In the genomic region with DNA sequence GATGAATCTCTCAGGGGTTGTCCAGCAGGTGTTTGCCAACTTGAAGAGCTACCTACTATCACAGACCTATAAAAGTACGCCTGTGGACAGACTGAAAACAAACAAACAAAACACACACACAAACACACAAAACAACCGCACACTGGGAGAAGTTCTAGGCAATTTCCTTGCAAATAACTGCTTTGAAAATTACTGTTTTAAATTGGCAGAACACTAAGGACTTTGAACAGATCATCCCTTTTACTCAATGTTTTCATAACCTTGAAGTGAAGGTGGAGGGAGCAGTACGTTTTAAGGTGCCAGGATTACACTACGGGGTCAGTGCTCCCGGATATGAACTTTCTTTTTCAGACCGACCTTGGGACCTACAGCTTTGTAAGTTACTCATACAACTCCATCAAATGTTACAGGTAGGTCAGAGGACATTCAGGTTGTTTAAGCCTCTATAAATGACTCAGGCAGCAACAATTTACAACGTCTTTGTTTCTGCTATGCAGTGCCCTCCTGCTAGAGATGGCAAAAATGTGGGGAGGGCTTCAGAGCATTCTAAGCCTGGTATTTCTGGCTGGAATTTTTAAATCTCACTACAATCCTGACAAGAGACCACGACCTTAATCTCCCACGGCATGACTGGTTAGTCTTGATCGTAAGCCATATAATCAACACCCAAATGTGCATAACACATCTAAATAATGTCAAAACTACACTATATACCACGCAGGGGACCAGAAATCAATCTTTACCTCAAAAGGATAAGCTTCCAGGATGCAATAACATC, we compare ENCODE assay signal across 8 cellular contexts. TPM values are rescaled to one million over a fixed set of nuclear protein-coding genes. Genes with fewer than 3 reads are reported as not detected.
A peak's percentile ranks its signal among the peaks of the same experiment; 100 is the strongest.
DNase-seq lines count a peak whose midpoint lies in the region; ATAC-seq, FAIRE-seq and TF ChIP-seq lines count a peak whose summit lies in the region.

No MANE protein-coding gene starts in this region.

- H3K4me3 ChIP-seq in HFF-Myc (replicated peaks; ENCODE audit: low read depth, low read length) = peak overlapping the region; percentile 93
- peak overlapping the region; percentile 69 to 82 (median 71) for H3K4me3 ChIP-seq in keratinocyte (ENCODE audit: control insufficient read depth in 2 of 3, extremely low read depth in 1 of 3, insufficient read depth in 2 of 3, low read depth in 1 of 3, low read length in 3 of 3)
- peak overlapping the region; percentile 71 to 90 (median 81) for H3K4me3 ChIP-seq in subcutaneous abdominal adipose tissue (ENCODE audit: low read depth in 1 of 5, low read length in 5 of 5)

- H3K9me1 ChIP-seq in keratinocyte (ENCODE audit: control insufficient read depth, extremely low read depth, insufficient read depth, low read length) = no peaks in the 10 kb centered on the region

- H3K9me3 Mint-ChIP-seq in activated naive CD8-positive, alpha-beta T cell treated with anti-CD3 and anti-CD28 coated beads, Interleukin-2, amount 10 ng/mL, durations not matched to agents 7 days and 5 days = no peaks in the 10 kb centered on the region

- peak overlapping the region; percentile 98 for H3K4me2 ChIP-seq in keratinocyte (ENCODE audit: control insufficient read depth, extremely low read depth, insufficient read depth, low read depth, low read length)

- peaks cover 62% of the 10 kb centered on the region for H3K4me1 Mint-ChIP-seq in activated naive CD8-positive, alpha-beta T cell treated with anti-CD3 and anti-CD28 coated beads, Interleukin-2, amount 10 ng/mL, durations not matched to agents 7 days and 5 days

- H3K4me3 Mint-ChIP-seq in activated naive CD8-positive, alpha-beta T cell treated with anti-CD3 and anti-CD28 coated beads, Interleukin-2, amount 10 ng/mL, durations not matched to agents 7 days and 5 days = peak overlapping the region; percentile 86

- H3K27ac ChIP-seq in 22Rv1 (peak overlapping the region; percentile 94), keratinocyte (ENCODE audit: control insufficient read depth, insufficient read depth, low read length) (peak overlapping the region; percentile 98), subcutaneous abdominal adipose tissue (ENCODE audit: low read depth, low read length) (no peak overlapping the region)

- peaks cover 44% of the 10 kb centered on the region for H3K36me3 Mint-ChIP-seq in activated naive CD8-positive, alpha-beta T cell treated with anti-CD3 and anti-CD28 coated beads, Interleukin-2, amount 10 ng/mL, durations not matched to agents 7 days and 5 days

- no peaks in the 10 kb centered on the region for H3K27me3 Mint-ChIP-seq in activated naive CD8-positive, alpha-beta T cell treated with anti-CD3 and anti-CD28 coated beads, Interleukin-2, amount 10 ng/mL, durations not matched to agents 7 days and 5 days

- H3K4me1 ChIP-seq in keratinocyte (ENCODE audit: control insufficient read depth, extremely low read depth, insufficient read depth, low read length) = peaks cover 58% of the 10 kb centered on the region
- peaks cover 6 to 33% (median 26%) of the 10 kb centered on the region in 5 donors for H3K4me1 ChIP-seq in subcutaneous abdominal adipose tissue (ENCODE audit: control insufficient read depth in 5 of 5, insufficient read depth in 5 of 5, low read length in 5 of 5)

- POLR2A ChIA-PET in activated naive CD8-positive, alpha-beta T cell treated with anti-CD3 and anti-CD28 coated beads, Interleukin-2, amount 10 ng/mL, durations not matched to agents 7 days and 5 days (lab: Charles Lee) = interaction anchor here (1.1 to 5.0 kb wide), 6 partner anchors 14 to 81 kb away, joined by 3 to 293 read pairs (median 3); no protein-coding TSS in a partner anchor

- no peak for ATAC-seq in activated naive CD8-positive, alpha-beta T cell treated with anti-CD3 and anti-CD28 coated beads, Interleukin-2, amount 10 ng/mL, durations not matched to agents 7 days and 5 days (ENCODE audit: low read depth)
- ATAC-seq in GM21390 (IDR thresholded peaks at IDR 0.05; ENCODE audit: unreplicated experiment) = no peak

- peak overlapping the region; percentile 94 for H3K9ac ChIP-seq in keratinocyte (ENCODE audit: control insufficient read depth, extremely low read depth, insufficient read depth, low read length)
- H3K9ac ChIP-seq in subcutaneous abdominal adipose tissue (ENCODE audit: low read length in 5 of 5) = peak overlapping the region in 3 of 5 donors; percentile 59 to 78 (median 65)

- no peak overlapping the region for H2AFZ ChIP-seq in keratinocyte (ENCODE audit: control insufficient read depth, low read length)

- dilution Hi-C loops in keratinocyte (cut with MboI; ENCODE audit: extremely low pct_ligation_motif_present, low sequenced_read_pairs) = no loop called here

- H3K36me3 ChIP-seq in keratinocyte (ENCODE audit: control insufficient read depth in 2 of 2, extremely low read depth in 1 of 2, insufficient read depth in 2 of 2, low read length in 2 of 2) = peaks cover 7 to 21% of the 10 kb centered on the region in 2 experiments
- H3K36me3 ChIP-seq in subcutaneous abdominal adipose tissue (ENCODE audit: control insufficient read depth in 5 of 5, insufficient read depth in 5 of 5, low read length in 5 of 5) = peaks cover 4 to 12% (median 10%) of the 10 kb centered on the region in 5 donors

- peaks cover 21% of the 10 kb centered on the region for H4K20me1 ChIP-seq in keratinocyte (ENCODE audit: control insufficient read depth, extremely low read depth, insufficient read depth, low read length)

- H3K27me3 ChIP-seq in keratinocyte (ENCODE audit: control insufficient read depth, extremely low read depth, insufficient read depth, low read length) (no peaks in the 10 kb centered on the region), subcutaneous abdominal adipose tissue (ENCODE audit: control insufficient read depth in 5 of 5, insufficient read depth in 4 of 5, low read length in 5 of 5) (no peaks in the 10 kb centered on the region)

- peaks cover 36% of the 10 kb centered on the region for H3K79me2 ChIP-seq in keratinocyte (ENCODE audit: control insufficient read depth, insufficient read depth, low read length)

- DNase-seq in HFF-Myc (ENCODE audit: extremely low read depth, low read depth) = no peak
- DNase-seq in activated naive CD8-positive, alpha-beta T cell treated with anti-CD3 and anti-CD28 coated beads, Interleukin-2, amount 10 ng/mL, durations not matched to agents 7 days and 5 days = no peak
- DNase-seq in keratinocyte (ENCODE audit: low read depth, low spot score) = no peak
- no peak for DNase-seq in NCI-H1092 treated with DMSO at 0.1 percent for 48 hours (lab: John Stamatoyannopoulos, UW)
- DNase-seq in cerebellum (ENCODE audit: low spot score) = no peak

- H3K27ac Mint-ChIP-seq in activated naive CD8-positive, alpha-beta T cell treated with anti-CD3 and anti-CD28 coated beads, Interleukin-2, amount 10 ng/mL, durations not matched to agents 7 days and 5 days = peak overlapping the region; percentile 87

- peak; percentile 13 for FAIRE-seq in keratinocyte (lab: Jason Lieb, UNC)

- H3K9me3 ChIP-seq in keratinocyte (ENCODE audit: control insufficient read depth, low read depth, low read length) (no peaks in the 10 kb centered on the region), subcutaneous abdominal adipose tissue (ENCODE audit: control insufficient read depth in 5 of 5, low read length in 5 of 5) (no peaks in the 10 kb centered on the region)

- TF ChIP-seq CTCF in 22Rv1 (IDR thresholded peaks at IDR 0.05) (no peak), HFF-Myc (IDR thresholded peaks at IDR 0.05; ENCODE audit: low read depth, low read length, missing control alignments) (no peak), keratinocyte (optimal IDR thresholded peaks at IDR 0.05 in 1 of 3, IDR thresholded peaks at IDR 0.05 in 1 of 3, conservative IDR thresholded peaks at IDR 0.05 in 1 of 3; ENCODE audit: extremely low read depth in 1 of 3, insufficient read depth in 2 of 3, low read length in 3 of 3) (no peak)

RNA-seq across cellular contexts. Expression of a gene that starts 1.4 kb away (rescaled TPM):
- total RNA-seq in activated naive CD8-positive, alpha-beta T cell treated with anti-CD3 and anti-CD28 coated beads, Interleukin-2, amount 10 ng/mL, durations not matched to agents 7 days and 5 days = 100 to 1,000 TPM; 105 to 113 TPM
- polyA plus RNA-seq in keratinocyte = 148 to 415 TPM (median 265 TPM) in 3 replicates
- 105 TPM for polyA plus RNA-seq in keratinocyte (2011; ENCODE audit: low read depth)
- 121 and 155 TPM in 2 replicates for polyA plus RNA-seq in keratinocyte (2011; cell fraction: cytosol; rRNA removed)
- 666 and 718 TPM in 2 replicates for polyA plus RNA-seq in keratinocyte (2011; cell fraction: nucleus; rRNA removed)
- polyA plus RNA-seq in keratinocyte (2012; ENCODE audit: low replicate concordance) = 146 and 277 TPM in 2 replicates
- polyA minus RNA-seq in keratinocyte = 165 to 429 TPM (median 221 TPM) in 3 replicates
- polyA minus RNA-seq in keratinocyte (2011; cell fraction: cytosol; rRNA and poly(A)+ RNA removed) = 131 TPM
- 344 and 723 TPM in 2 replicates for polyA minus RNA-seq in keratinocyte (2011; cell fraction: nucleus; rRNA and poly(A)+ RNA removed)
- 46.5 TPM for total RNA-seq in cerebellum

RNA-seq across cellular contexts. Expression of a gene that starts 59.9 kb away (rescaled TPM):
- total RNA-seq in activated naive CD8-positive, alpha-beta T cell treated with anti-CD3 and anti-CD28 coated beads, Interleukin-2, amount 10 ng/mL, durations not matched to agents 7 days and 5 days = 10 to 100 TPM; 32.1 to 35.2 TPM
- polyA plus RNA-seq in keratinocyte = 17.6 to 30.1 TPM (median 17.9 TPM) in 3 replicates
- polyA plus RNA-seq in keratinocyte (2011; ENCODE audit: low read depth) = 7.3 TPM
- 9.9 and 27.7 TPM in 2 replicates for polyA plus RNA-seq in keratinocyte (2011; cell fraction: cytosol; rRNA removed)
- 7.4 TPM in 2 replicates for polyA plus RNA-seq in keratinocyte (2011; cell fraction: nucleus; rRNA removed)
- polyA plus RNA-seq in keratinocyte (2012; ENCODE audit: low replicate concordance) = 32.9 and 59.8 TPM in 2 replicates
- polyA minus RNA-seq in keratinocyte = 6.6 to 46.2 TPM (median 8.2 TPM) in 3 replicates
- polyA minus RNA-seq in keratinocyte (2011; cell fraction: cytosol; rRNA and poly(A)+ RNA removed) = 14.8 TPM
- polyA minus RNA-seq in keratinocyte (2011; cell fraction: nucleus; rRNA and poly(A)+ RNA removed) = 0.84 and 3.3 TPM in 2 replicates
- total RNA-seq in cerebellum = 7.4 TPM
